Comparison of ENCODE assay signal across 1 cellular context in the genomic region with DNA sequence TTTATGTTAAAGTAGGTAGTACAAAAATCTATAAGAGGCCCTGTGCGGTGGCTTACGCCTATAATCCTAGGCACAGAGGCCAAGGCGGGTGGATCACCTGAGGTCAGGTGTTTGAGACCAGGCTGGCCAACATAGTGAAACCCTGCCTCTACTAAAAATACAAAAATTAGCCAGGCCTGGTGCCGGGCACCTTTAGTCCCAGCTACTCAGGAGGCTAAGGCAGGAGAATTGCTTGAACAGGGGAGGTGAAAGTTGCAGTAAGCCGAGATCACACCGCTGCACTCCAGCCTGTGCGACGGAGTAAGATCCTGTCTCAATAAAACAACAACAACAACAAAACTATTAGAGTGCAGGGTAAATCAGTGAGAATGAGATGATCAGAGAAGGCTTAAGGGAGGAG.
TF ChIP-seq lines count a peak whose summit lies in the region.

No MANE protein-coding gene starts in this region.

TF ChIP-seq in HepG2, 621 proteins besides CTCF, POLR2A, EP300 and RAD21 (continued from another document):
- no peak for TF ChIP-seq SPEN (CRISPR knock-in tag; IDR thresholded peaks at IDR 0.05; ENCODE audit: low read depth)
